1 cellular context compared by ENCODE assay signal in the genomic region with DNA sequence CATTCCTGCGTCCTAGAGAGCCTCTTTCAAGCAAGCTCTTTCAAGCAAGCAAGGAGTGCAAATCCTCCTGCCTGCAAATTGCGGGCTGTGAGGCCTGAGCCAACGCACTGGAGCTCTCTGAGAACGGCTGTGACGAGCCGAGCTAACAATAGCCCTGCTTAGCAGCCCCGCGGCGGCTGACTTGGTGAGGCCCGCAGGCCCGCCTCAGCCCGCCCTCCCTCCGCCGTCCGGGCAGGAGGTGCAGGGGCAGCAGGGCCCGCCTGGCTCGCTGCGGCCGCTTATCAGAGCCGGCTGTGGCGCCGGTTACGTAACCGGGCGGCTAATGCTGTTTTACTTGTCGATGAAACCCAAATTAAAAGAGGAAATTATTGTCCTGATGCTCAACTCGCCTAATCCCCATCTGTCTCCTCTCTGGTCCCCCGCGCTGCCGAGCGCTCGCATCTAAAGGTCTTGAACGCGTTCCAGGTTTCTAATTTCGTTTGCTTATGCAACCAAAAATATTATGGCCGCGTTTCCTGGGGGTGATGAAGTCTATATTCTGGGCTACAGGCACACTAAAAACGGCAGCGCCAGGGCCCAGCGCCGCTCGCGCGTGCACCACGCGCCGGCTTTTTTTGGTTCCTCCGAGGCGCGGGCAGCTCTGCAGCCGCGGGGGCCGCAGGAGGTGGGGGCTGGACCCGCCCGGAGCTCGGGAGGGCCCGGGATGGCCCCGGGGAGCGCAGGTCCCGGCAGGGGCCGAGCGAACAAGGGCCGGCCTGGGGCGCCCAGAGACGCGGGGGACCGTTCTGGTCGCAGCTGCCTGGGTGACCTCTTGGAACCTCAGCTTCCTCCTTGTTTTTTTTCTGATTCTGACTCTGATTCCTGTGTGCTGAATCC.
TF ChIP-seq lines count a peak whose summit lies in the region.

No MANE protein-coding gene starts in this region.

TF ChIP-seq in H1, 55 proteins besides CTCF, POLR2A, EP300 and RAD21 (continued from another document):
- 0 out of 2 replicates have a peak, but pooled peaks have one; percentile 35 for TF ChIP-seq TAF1 (IDR thresholded peaks at IDR 0.05; ENCODE audit: low read depth, low read length)
- peak; percentile 57; the same call in 1 of the 2 replicates for TF ChIP-seq TBP (IDR thresholded peaks at IDR 0.05; ENCODE audit: low read depth, low read length)
- TF ChIP-seq RBBP5 (IDR thresholded peaks at IDR 0.05; ENCODE audit: borderline replicate concordance, low read depth, low read length) = 0 out of 2 replicates have a peak, but pooled peaks have one; percentile 37
- no peak for TF ChIP-seq CHD2 (IDR thresholded peaks at IDR 0.05; ENCODE audit: low read length)
- 0 out of 2 replicates have a peak, but pooled peaks have one; percentile 12 for TF ChIP-seq CREB1 (IDR thresholded peaks at IDR 0.05)
- TF ChIP-seq BCL11A (IDR thresholded peaks at IDR 0.05; ENCODE audit: low read depth in 2 of 2, low read length in 2 of 2) = no peak
- peak; percentile 67 for TF ChIP-seq ASH2L (IDR thresholded peaks at IDR 0.05; ENCODE audit: low read length)
- TF ChIP-seq SUZ12 (IDR thresholded peaks at IDR 0.05; ENCODE audit: low read length) = peak; percentile 40; the same call in 1 of the 2 replicates
- no peak for TF ChIP-seq NANOG (IDR thresholded peaks at IDR 0.05; ENCODE audit: insufficient read depth, low read depth, low read length, poor library complexity, severe bottlenecking)
- 0 out of 2 replicates have a peak, but pooled peaks have one; percentile 46 for TF ChIP-seq PHF8 (conservative IDR thresholded peaks at IDR 0.05; ENCODE audit: low read depth, low read length)
- peak; percentile 45 for TF ChIP-seq KDM4A (IDR thresholded peaks at IDR 0.05; ENCODE audit: low read depth, low read length, severe bottlenecking)
- TF ChIP-seq, protein P1, sequence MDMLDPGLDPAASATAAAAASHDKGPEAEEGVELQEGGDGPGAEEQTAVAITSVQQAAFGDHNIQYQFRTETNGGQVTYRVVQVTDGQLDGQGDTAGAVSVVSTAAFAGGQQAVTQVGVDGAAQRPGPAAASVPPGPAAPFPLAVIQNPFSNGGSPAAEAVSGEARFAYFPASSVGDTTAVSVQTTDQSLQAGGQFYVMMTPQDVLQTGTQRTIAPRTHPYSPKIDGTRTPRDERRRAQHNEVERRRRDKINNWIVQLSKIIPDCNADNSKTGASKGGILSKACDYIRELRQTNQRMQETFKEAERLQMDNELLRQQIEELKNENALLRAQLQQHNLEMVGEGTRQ (IDR thresholded peaks at IDR 0.05; ENCODE audit: low read length) = no peak
- no peak for TF ChIP-seq EGR1 (IDR thresholded peaks at IDR 0.05; ENCODE audit: borderline replicate concordance, low read depth, low read length)
- TF ChIP-seq, protein P2, sequence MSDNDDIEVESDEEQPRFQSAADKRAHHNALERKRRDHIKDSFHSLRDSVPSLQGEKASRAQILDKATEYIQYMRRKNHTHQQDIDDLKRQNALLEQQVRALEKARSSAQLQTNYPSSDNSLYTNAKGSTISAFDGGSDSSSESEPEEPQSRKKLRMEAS (IDR thresholded peaks at IDR 0.05) = peak; percentile 13; the same call in 1 of the 2 replicates
- TF ChIP-seq SRF (IDR thresholded peaks at IDR 0.05; ENCODE audit: low read depth, low read length) = no peak
